9 cellular contexts compared by ENCODE assay signal in genomic region chr17:77462101-77462500, GRCh38.
DNase-seq lines count a peak whose midpoint lies in the region; ATAC-seq and TF ChIP-seq lines count a peak whose summit lies in the region.
"Had no signal": no experiment of that assay in that cellular context is flagged by ENCODE, and none has a peak within 500 bp of the region (broad histone marks: within the 10 kb centered on the region; RNA-seq: fewer than 3 reads in every experiment).

No MANE protein-coding gene starts in this region.

- H3K4me2 ChIP-seq in mesenchymal stem cell (ENCODE audit: low read length, poor library complexity, severe bottlenecking): no peak overlapping the region
- no peak overlapping the region for H3K4me2 ChIP-seq in PC-3 (ENCODE audit: low read length)

- H3K4ac ChIP-seq in mesenchymal stem cell (ENCODE audit: low read depth in 1 of 2, low read length in 2 of 2): no peak overlapping the region

- H3K23ac ChIP-seq in mesenchymal stem cell (ENCODE audit: low read length in 2 of 2): no peak overlapping the region

- TF ChIP-seq CTCF in CD4-positive, alpha-beta T cell (IDR thresholded peaks at IDR 0.05): no peak
- TF ChIP-seq CTCF in VCaP (conservative IDR thresholded peaks at IDR 0.05): no peak
- TF ChIP-seq CTCF in PC-3 (conservative IDR thresholded peaks at IDR 0.05; ENCODE audit: low read depth, low read length): no peak

- no peaks in the 10 kb centered on the region for H3K9me3 ChIP-seq in CD4-positive, alpha-beta T cell (ENCODE audit: control insufficient read depth, low read length)
- H3K9me3 ChIP-seq in mesenchymal stem cell (ENCODE audit: control insufficient read depth, low read length) (no peaks in the 10 kb centered on the region), PC-3 (ENCODE audit: low read length) (no peaks in the 10 kb centered on the region)

- no peak overlapping the region for H3K4me3 ChIP-seq in mesenchymal stem cell (ENCODE audit: insufficient read depth in 1 of 2, low read depth in 1 of 2, low read length in 2 of 2)
- H3K4me3 ChIP-seq in PC-3 (ENCODE audit: low read length): no peak overlapping the region
- H3K4me3 ChIP-seq: K562 had no signal

- no peaks in the 10 kb centered on the region for H3K27me3 Mint-ChIP-seq in CD4-positive, alpha-beta T cell

- no TSS peak for BruUV-seq in PC-3 (replicated peaks; lab: Mats Ljungman, UMichigan)

- peak overlapping the region; percentile 18 to 63 for H3K18ac ChIP-seq in mesenchymal stem cell (ENCODE audit: low read depth in 1 of 2, low read length in 2 of 2)

- H3K4me1 Mint-ChIP-seq in CD4-positive, alpha-beta T cell (ENCODE audit: low read depth): peaks cover 87% of the 10 kb centered on the region

- H3K36me3 Mint-ChIP-seq in CD4-positive, alpha-beta T cell (ENCODE audit: low read depth): peaks cover 64% of the 10 kb centered on the region

- peaks cover 13% of the 10 kb centered on the region for H3K79me1 ChIP-seq in mesenchymal stem cell (replicated peaks; ENCODE audit: low read length, poor library complexity, severe bottlenecking)

- peak overlapping the region in 1 of 2 experiments; percentile 51 for H2BK12ac ChIP-seq in mesenchymal stem cell (ENCODE audit: low read length in 2 of 2)

- POLR2A ChIA-PET in CD4-positive, alpha-beta T cell (lab: Charles Lee): interaction anchor here (0.6 to 11.9 kb wide), 6 partner anchors 12 to 496 kb away, joined by 3 to 681 read pairs (median 19); partner anchors contain the start of gene TNRC6C
- POLR2A ChIA-PET in PC-3 (lab: Charles Lee; ENCODE audit: unreplicated experiment): no interaction called here

- H3K36me3 ChIP-seq in mesenchymal stem cell (ENCODE audit: control insufficient read depth in 1 of 2, insufficient read depth in 2 of 2, low read depth in 1 of 2, low read length in 2 of 2) (peaks cover 15 to 34% of the 10 kb centered on the region in 2 experiments), PC-3 (ENCODE audit: low read depth, low read length) (peaks cover 3% of the 10 kb centered on the region; the same call in 1 of the 2 replicates)

- H3K4me3 Mint-ChIP-seq in CD4-positive, alpha-beta T cell: peak overlapping the region; percentile 84

- H2AFZ ChIP-seq in mesenchymal stem cell (ENCODE audit: low read depth, low read length) (no peak overlapping the region), PC-3 (ENCODE audit: low read length) (no peak overlapping the region)

- DNase-seq in CD4-positive, alpha-beta T cell: no peak
- DNase-seq in mesenchymal stem cell (no peak), caudate nucleus (lab: John Stamatoyannopoulos, UW) (no peak), PC-3 (no peak), NCI-H2107 (lab: John Stamatoyannopoulos, UW) (no peak)

- no peak overlapping the region for H2BK15ac ChIP-seq in mesenchymal stem cell (ENCODE audit: low read depth, poor library complexity, severe bottlenecking)

- H4K91ac ChIP-seq in mesenchymal stem cell (ENCODE audit: low read length): peak overlapping the region; percentile 55

- no peaks in the 10 kb centered on the region for H3K9me2 ChIP-seq in PC-3 (replicated peaks; ENCODE audit: low read length)

- no peak overlapping the region for H2BK120ac ChIP-seq in mesenchymal stem cell (ENCODE audit: low read depth, low read length)

- no peak for ATAC-seq in CD4-positive, alpha-beta T cell (ENCODE audit: poor library complexity)
- ATAC-seq in GM21447 (IDR thresholded peaks at IDR 0.05; ENCODE audit: unreplicated experiment): peak; percentile 26
- ATAC-seq in esophagus mucosa: no peak
- no peak for ATAC-seq in PC-3
- ATAC-seq: K562 had no signal

- no peak overlapping the region for H2AK5ac ChIP-seq in mesenchymal stem cell (ENCODE audit: low read length, severe bottlenecking)

- no peak overlapping the region for H3K14ac ChIP-seq in mesenchymal stem cell (ENCODE audit: low read length in 2 of 2)

- no peaks in the 10 kb centered on the region for H3K27me3 ChIP-seq in CD4-positive, alpha-beta T cell (ENCODE audit: control insufficient read depth, insufficient read depth, low read length)
- H3K27me3 ChIP-seq in mesenchymal stem cell (ENCODE audit: control insufficient read depth in 1 of 2, insufficient read depth in 1 of 2, low read length in 2 of 2) (no peaks in the 10 kb centered on the region), PC-3 (ENCODE audit: low read length) (no peaks in the 10 kb centered on the region)

- CTCF ChIA-PET in CD4-positive, alpha-beta T cell (lab: Charles Lee): interaction anchor here (1.2 to 2.0 kb wide), 2 partner anchors 21 kb away, joined by 3 to 7 read pairs; no protein-coding TSS in a partner anchor
- CTCF ChIA-PET in PC-3 (lab: Charles Lee): no interaction called here

- peak overlapping the region; percentile 90 for H3K27ac ChIP-seq in CD4-positive, alpha-beta T cell (ENCODE audit: low read depth, low read length)
- peak overlapping the region; percentile 80 for H3K27ac ChIP-seq in VCaP
- H3K27ac ChIP-seq in mesenchymal stem cell (ENCODE audit: low read length, poor library complexity, severe bottlenecking): peak overlapping the region; percentile 28
- no peak overlapping the region for H3K27ac ChIP-seq in caudate nucleus (ENCODE audit: low read depth, low read length)
- no peak overlapping the region for H3K27ac ChIP-seq in PC-3 (ENCODE audit: low read length)

- peak overlapping the region; percentile 53 for H4K8ac ChIP-seq in mesenchymal stem cell (ENCODE audit: low read length)

- H3F3A ChIP-seq in PC-3 (ENCODE audit: low read length, unreplicated experiment): no peaks in the 10 kb centered on the region

- H3K9ac ChIP-seq in mesenchymal stem cell (ENCODE audit: low read length) (no peak overlapping the region), PC-3 (ENCODE audit: low read length) (no peak overlapping the region)

- peak overlapping the region; percentile 93 for H3K27ac Mint-ChIP-seq in CD4-positive, alpha-beta T cell

- H4K20me1 ChIP-seq in PC-3 (ENCODE audit: low read length): peaks cover 9% of the 10 kb centered on the region; the same call in 1 of the 2 replicates

- peaks cover 55% of the 10 kb centered on the region for H3K4me1 ChIP-seq in mesenchymal stem cell (ENCODE audit: control insufficient read depth, insufficient read depth, low read depth, low read length)
- H3K4me1 ChIP-seq in PC-3 (ENCODE audit: insufficient read depth, low read length): peaks cover 12% of the 10 kb centered on the region; the same call in 1 of the 2 replicates

- peaks cover 68% of the 10 kb centered on the region for H3K79me2 ChIP-seq in PC-3 (ENCODE audit: low read length)

- no peaks in the 10 kb centered on the region for H3K9me3 Mint-ChIP-seq in CD4-positive, alpha-beta T cell

- 69% methylated on average over 11 of the region's 11 CpGs for WGBS in mesenchymal stem cell

- H2BK5ac ChIP-seq in mesenchymal stem cell (ENCODE audit: low read depth, low read length, poor library complexity, severe bottlenecking): no peak overlapping the region

- intact Hi-C loops in CD4-positive, alpha-beta T cell (cut with DNase I, micrococcal nuclease): no loop called here
- intact Hi-C loops in PC-3 (cut with micrococcal nuclease): no loop called here

Comparison
In these comparisons a context has a peak if more than half of its experiments do, and no peak if none do; other contexts are left out.
1. H3K27ac ChIP-seq: peak in CD4-positive, alpha-beta T cell (single experiment), VCaP (single experiment) and mesenchymal stem cell (single experiment); none in caudate nucleus (single experiment) and PC-3 (single experiment).